ENCODE assay signal across 2 cellular contexts in genomic region chr7:127041689-127042452, GRCh38.
TF ChIP-seq lines count a peak whose summit lies in the region.

No MANE protein-coding gene starts in this region.

TF ChIP-seq in liver, 16 proteins besides CTCF, POLR2A, EP300 and RAD21 (continued from another document):
- no peak for TF ChIP-seq REST (IDR thresholded peaks at IDR 0.05)
- TF ChIP-seq NR2F2 (IDR thresholded peaks at IDR 0.05), result no peak

TF ChIP-seq in HepG2, 621 proteins besides CTCF, POLR2A, EP300 and RAD21 (continued from another document):
- TF ChIP-seq MYPOP (CRISPR knock-in tag; IDR thresholded peaks at IDR 0.05) (no peak), ZNF75D (CRISPR knock-in tag; IDR thresholded peaks at IDR 0.05; ENCODE audit: borderline replicate concordance) (no peak), ZBTB37 (CRISPR knock-in tag; IDR thresholded peaks at IDR 0.05) (no peak), PLRG1 (conservative IDR thresholded peaks at IDR 0.05) (no peak), HNRNPLL (IDR thresholded peaks at IDR 0.05; ENCODE audit: low read depth, low read length, poor library complexity, severe bottlenecking) (no peak), KLF9 (CRISPR knock-in tag; IDR thresholded peaks at IDR 0.05; ENCODE audit: low read depth) (no peak), SP140L (CRISPR knock-in tag; IDR thresholded peaks at IDR 0.05; ENCODE audit: borderline replicate concordance) (no peak), ZNF609 (CRISPR knock-in tag; IDR thresholded peaks at IDR 0.05; ENCODE audit: borderline replicate concordance) (no peak), TOPORS (CRISPR knock-in tag; IDR thresholded peaks at IDR 0.05) (no peak), ZFAT (CRISPR knock-in tag; conservative IDR thresholded peaks at IDR 0.05) (no peak), RFX5 (IDR thresholded peaks at IDR 0.05; ENCODE audit: low read depth, low read length) (no peak)
